In genomic region chr22:31625257-31625640, GRCh38 we compare ENCODE assay signal across 11 cellular contexts. TPM values are rescaled to one million over a fixed set of nuclear protein-coding genes. Genes with fewer than 3 reads are reported as not detected.
DNase-seq lines count a peak whose midpoint lies in the region; ATAC-seq and TF ChIP-seq lines count a peak whose summit lies in the region.
"Had no signal": no experiment of that assay in that cellular context is flagged by ENCODE, and none has a peak within 500 bp of the region (broad histone marks: within the 10 kb centered on the region; RNA-seq: fewer than 3 reads in every experiment).

No MANE protein-coding gene starts in this region.

- TF ChIP-seq POLR2A in spleen (IDR thresholded peaks at IDR 0.05), result no peak

- H3K36me3 ChIP-seq in HUES48 (ENCODE audit: control insufficient read depth, insufficient read depth, low read length) (peaks cover 31% of the 10 kb centered on the region), adipocyte (ENCODE audit: control insufficient read depth, insufficient read depth, low read length, severe bottlenecking) (peaks cover 57% of the 10 kb centered on the region), hepatocyte (replicated peaks; ENCODE audit: insufficient read depth, low read depth) (no peaks in the 10 kb centered on the region), spleen (peaks cover 0 to 93% (median 43%) of the 10 kb centered on the region in 6 donors)

- H3K9ac ChIP-seq in HUES48 (ENCODE audit: low read depth, low read length) (no peak overlapping the region), adipocyte (ENCODE audit: low read length) (peak overlapping the region; percentile 79)

- H3K27ac ChIP-seq in HUES48 (ENCODE audit: low read depth, low read length) (peak overlapping the region; percentile 37), hepatocyte (peak overlapping the region; percentile 16), spleen (peak overlapping the region in 6 of 8 donors; percentile 74 to 97 (median 94))

- H3K4me2 ChIP-seq in hepatocyte, result peak overlapping the region; percentile 12

- H3K9me2 ChIP-seq in hepatocyte (replicated peaks; ENCODE audit: insufficient read depth), result no peaks in the 10 kb centered on the region

- no peak overlapping the region for H2AFZ ChIP-seq in hepatocyte

- H3K27me3 ChIP-seq in HUES48 (ENCODE audit: control insufficient read depth, insufficient read depth, low read length) (no peaks in the 10 kb centered on the region), adipocyte (replicated peaks; ENCODE audit: control insufficient read depth, insufficient read depth, low read length) (no peaks in the 10 kb centered on the region), hepatocyte (no peaks in the 10 kb centered on the region), spleen (replicated peaks in 1 of 7) (no peaks in the 10 kb centered on the region)
- H3K27me3 ChIP-seq: esophagus squamous epithelium had no signal

- H3K4me1 ChIP-seq in HUES48 (ENCODE audit: control insufficient read depth, insufficient read depth, low read length) (peaks cover 26% of the 10 kb centered on the region), adipocyte (ENCODE audit: control insufficient read depth, insufficient read depth, low read length) (peaks cover 51% of the 10 kb centered on the region), hepatocyte (ENCODE audit: insufficient read depth) (peaks cover 31% of the 10 kb centered on the region), spleen (peaks cover 33 to 93% (median 73%) of the 10 kb centered on the region in 6 donors)

- intact Hi-C loops in spleen (cut with DNase I; ENCODE audit: low total_unique reads), result no loop called here

- H4K20me1 ChIP-seq in hepatocyte (ENCODE audit: insufficient read depth, poor library complexity, severe bottlenecking), result peaks cover 45% of the 10 kb centered on the region

- H3K4me3 ChIP-seq in HUES48 (ENCODE audit: low read depth, low read length) (no peak overlapping the region), adipocyte (ENCODE audit: low read length) (peak overlapping the region; percentile 48), hepatocyte (no peak overlapping the region), spleen (peak overlapping the region in 6 of 8 donors; percentile 13 to 56 (median 17))

- H3K9me3 ChIP-seq in HUES48 (ENCODE audit: control insufficient read depth, insufficient read depth, low read length) (no peaks in the 10 kb centered on the region), adipocyte (ENCODE audit: control insufficient read depth, low read length) (no peaks in the 10 kb centered on the region), hepatocyte (ENCODE audit: low read depth) (no peaks in the 10 kb centered on the region), spleen (no peaks in the 10 kb centered on the region)
- H3K9me3 ChIP-seq: esophagus squamous epithelium had no signal

- no peak for ATAC-seq in GM21381 (IDR thresholded peaks at IDR 0.05; ENCODE audit: unreplicated experiment)
- ATAC-seq: PC-3 had no signal

- peaks cover 73% of the 10 kb centered on the region for H3K79me2 ChIP-seq in hepatocyte

- DNase-seq in adipocyte (ENCODE audit: low read depth) (no peak), hepatocyte (ENCODE audit: low spot score) (no peak), spleen (no peak), NCI-H2171 (lab: John Stamatoyannopoulos, UW) (no peak), pons (ENCODE audit: low spot score) (no peak), iPS-NIHi11 (ENCODE audit: low spot score) (no peak)
- DNase-seq: esophagus squamous epithelium, PC-3, T-helper 2 cell had no signal

- TF ChIP-seq CTCF in hepatocyte (IDR thresholded peaks at IDR 0.05; ENCODE audit: poor library complexity) (no peak), spleen (IDR thresholded peaks at IDR 0.05 in 8 of 11, conservative IDR thresholded peaks at IDR 0.05 in 3 of 11) (no peak)

- WGBS in hepatocyte (ENCODE audit: low lambda C conversion rate, missing lambda C conversion rate), result 98% methylated on average over 6 of the region's 7 CpGs
- WGBS in spleen, 5 donors, result 78 to 91% (median 87%) methylated on average over 7 of the region's 7 CpGs

RNA-seq across cellular contexts. Expression of gene PISD, which starts 36.8 kb away (rescaled TPM):
- total RNA-seq in hepatocyte, result 46.2 and 54.7 TPM in 2 replicates
- 62.9 and 64.0 TPM in 2 replicates for polyA plus RNA-seq in hepatocyte
- total RNA-seq in spleen, result 100 to 1,000 TPM in 2 of 7 donors, 10 to 100 TPM in 5; 52.6 to 108 (median 83.0) TPM
- 10 to 100 TPM; 27.6 to 41.7 (median 32.1) TPM for polyA plus RNA-seq in spleen

Comparison
In these comparisons a context has a peak if more than half of its experiments do, and no peak if none do; other contexts are left out.
1. H3K27ac ChIP-seq: peak in every context shown above with its lines; median percentile 94 in spleen; 37 in HUES48; 16 in hepatocyte.
2. H3K4me3 ChIP-seq: peak in adipocyte (single experiment) and spleen (6 of 8); none in HUES48 (single experiment) and hepatocyte (single experiment).